In the genomic region with DNA sequence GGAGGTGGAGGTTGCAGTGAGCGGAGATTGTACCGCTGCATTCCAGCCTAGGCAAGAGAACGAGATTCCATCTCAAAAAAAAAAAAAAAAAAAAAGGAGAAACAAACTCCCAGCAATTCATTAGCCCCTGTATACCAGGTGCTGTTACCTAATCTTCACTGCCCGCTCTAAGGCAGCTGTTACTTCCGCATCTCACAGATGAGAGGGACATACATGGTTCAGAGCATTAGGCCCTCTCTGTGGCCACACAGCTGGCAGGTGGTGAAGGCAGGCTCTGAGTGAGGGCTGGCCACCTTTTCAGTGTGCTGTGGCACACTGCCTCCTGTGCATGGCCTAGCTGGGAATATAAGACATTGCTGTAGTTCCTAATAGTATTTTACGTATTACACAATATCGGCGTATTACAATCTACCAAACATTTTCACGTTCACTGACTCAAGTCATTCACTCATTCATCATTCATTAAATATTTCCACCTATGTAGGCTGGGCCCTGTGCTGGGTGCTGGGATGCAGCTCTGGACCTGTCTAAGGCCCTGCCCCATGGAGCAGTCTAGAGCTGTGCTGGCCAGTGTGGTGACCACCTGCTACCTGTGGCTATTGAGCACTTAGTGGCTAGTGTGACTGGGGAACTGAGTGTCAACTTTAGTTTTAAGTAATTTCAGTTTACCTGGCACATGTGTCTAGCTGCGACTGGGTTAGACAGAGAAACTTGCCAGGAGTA, we compare ENCODE assay signal across 24 cellular contexts. TPM values are rescaled to one million over a fixed set of nuclear protein-coding genes. Genes with fewer than 3 reads are reported as not detected.
DNase-seq lines count a peak whose midpoint lies in the region; ATAC-seq and TF ChIP-seq lines count a peak whose summit lies in the region.
"Had no signal": no experiment of that assay in that cellular context is flagged by ENCODE, and none has a peak within 500 bp of the region (broad histone marks: within the 10 kb centered on the region; RNA-seq: fewer than 3 reads in every experiment).

No MANE protein-coding gene starts in this region.

- no peaks in the 10 kb centered on the region for H3K9me3 Mint-ChIP-seq in activated naive CD8-positive, alpha-beta T cell treated with anti-CD3 and anti-CD28 coated beads, Interleukin-2, amount 50 U/mL, for 24 hours
- H3K9me3 Mint-ChIP-seq: mesothelial cell of epicardium; stimulated activated memory B cell treated with anti-CD40 and anti-IgM and Interleukin-4, amounts not matched to agents 10 μg/mL and 1 μg/mL and 100 μg/mL, for 72 hours; T-helper 1 cell treated with Interleukin-12 subunit alpha and Interleukin-12 subunit beta and Interleukin-4 antibody, amounts not matched to agents 30 μg/mL and 1 μg/mL, for 36 hours had no signal

- H3K27me3 Mint-ChIP-seq in activated naive CD8-positive, alpha-beta T cell treated with anti-CD3 and anti-CD28 coated beads, Interleukin-2, amount 50 U/mL, for 24 hours: no peaks in the 10 kb centered on the region
- H3K27me3 Mint-ChIP-seq: stimulated activated memory B cell treated with anti-CD40 and anti-IgM and Interleukin-4, amounts not matched to agents 10 μg/mL and 1 μg/mL and 100 μg/mL, for 72 hours had no signal

- no peaks in the 10 kb centered on the region for H3K36me3 Mint-ChIP-seq in activated naive CD8-positive, alpha-beta T cell treated with anti-CD3 and anti-CD28 coated beads, Interleukin-2, amount 50 U/mL, for 24 hours (ENCODE audit: low read depth)
- H3K36me3 Mint-ChIP-seq: stimulated activated memory B cell treated with anti-CD40 and anti-IgM and Interleukin-4, amounts not matched to agents 10 μg/mL and 1 μg/mL and 100 μg/mL, for 72 hours had no signal

- no peak overlapping the region for H3K4me3 Mint-ChIP-seq in activated naive CD8-positive, alpha-beta T cell treated with anti-CD3 and anti-CD28 coated beads, Interleukin-2, amount 50 U/mL, for 24 hours
- H3K4me3 Mint-ChIP-seq: mesothelial cell of epicardium; stimulated activated memory B cell treated with anti-CD40 and anti-IgM and Interleukin-4, amounts not matched to agents 10 μg/mL and 1 μg/mL and 100 μg/mL, for 72 hours; T-helper 1 cell treated with Interleukin-12 subunit alpha and Interleukin-12 subunit beta and Interleukin-4 antibody, amounts not matched to agents 30 μg/mL and 1 μg/mL, for 36 hours had no signal

- H3K4me3 ChIP-seq in right atrium auricular region (no peak overlapping the region), ovary (no peak overlapping the region)
- H3K4me3 ChIP-seq: PC-9, psoas muscle had no signal

- DNase-seq in right atrium auricular region (ENCODE audit: low spot score) (no peak), Right ventricle myocardium superior (no peak), NAMALWA (ENCODE audit: low spot score) (peak; percentile 26), ovary (no peak)
- DNase-seq in activated naive CD8-positive, alpha-beta T cell treated with anti-CD3 and anti-CD28 coated beads, Interleukin-2, amount 50 U/mL, for 24 hours: no peak
- no peak for DNase-seq in stimulated activated naive CD8-positive, alpha-beta T cell treated with anti-CD3 and anti-CD28 coated beads, Interleukin-15, Interleukin-2, amounts not matched to agents 100 U/mL and 50 U/mL, for 24 hours
- no peak for DNase-seq in stimulated activated CD4-positive, alpha-beta T cell treated with anti-CD3 and anti-CD28 coated beads, Interleukin-15, amount 100 ng/mL, for 24 hours
- DNase-seq: C1 segment of cervical spinal cord; central memory CD4-positive, alpha-beta T cell; cortex of kidney; effector memory CD4-positive, alpha-beta T cell; Kasumi-1; NCI-H1436; NCI-H2081; NCI-H526; occipital lobe; PC-9; psoas muscle had no signal

- peaks cover 27% of the 10 kb centered on the region for H3K4me1 Mint-ChIP-seq in activated naive CD8-positive, alpha-beta T cell treated with anti-CD3 and anti-CD28 coated beads, Interleukin-2, amount 50 U/mL, for 24 hours

- no peak for TF ChIP-seq POLR2A in ovary (IDR thresholded peaks at IDR 0.05)

- peak overlapping the region; percentile 77 for H3K27ac Mint-ChIP-seq in activated naive CD8-positive, alpha-beta T cell treated with anti-CD3 and anti-CD28 coated beads, Interleukin-2, amount 50 U/mL, for 24 hours
- H3K27ac Mint-ChIP-seq: mesothelial cell of epicardium; stimulated activated memory B cell treated with anti-CD40 and anti-IgM and Interleukin-4, amounts not matched to agents 10 μg/mL and 1 μg/mL and 100 μg/mL, for 72 hours; T-helper 1 cell treated with Interleukin-12 subunit alpha and Interleukin-12 subunit beta and Interleukin-4 antibody, amounts not matched to agents 30 μg/mL and 1 μg/mL, for 36 hours had no signal

- no peak for TF ChIP-seq EP300 in ovary (IDR thresholded peaks at IDR 0.05)

- ATAC-seq in Right ventricle myocardium superior (ENCODE audit: poor library complexity): no peak
- peak; percentile 8 for ATAC-seq in activated naive CD8-positive, alpha-beta T cell treated with anti-CD3 and anti-CD28 coated beads, Interleukin-2, amount 50 U/mL, for 24 hours
- ATAC-seq in stimulated activated naive CD8-positive, alpha-beta T cell treated with anti-CD3 and anti-CD28 coated beads, Interleukin-15, Interleukin-2, amounts not matched to agents 100 U/mL and 50 U/mL, for 24 hours: peak; percentile 17
- ATAC-seq in HG03460 (IDR thresholded peaks at IDR 0.05; ENCODE audit: unreplicated experiment): no peak
- ATAC-seq: psoas muscle; SK-N-SH treated with all-trans-retinoic acid at 6 μM for 48 hours; stimulated activated memory B cell treated with anti-CD40 and anti-IgM and Interleukin-4, amounts not matched to agents 10 μg/mL and 1 μg/mL and 100 μg/mL, for 72 hours had no signal

- TF ChIP-seq CTCF in right atrium auricular region (IDR thresholded peaks at IDR 0.05): no peak
- no peak for TF ChIP-seq CTCF in ovary (IDR thresholded peaks at IDR 0.05)

- WGBS in ovary, 3 donors: 94 to 95% (median 95%) methylated on average over 10 of the region's 10 CpGs

- peaks cover 24% of the 10 kb centered on the region for H3K36me3 ChIP-seq in right atrium auricular region
- H3K36me3 ChIP-seq in ovary: no peaks in the 10 kb centered on the region

- H3K27me3 ChIP-seq in right atrium auricular region: no peaks in the 10 kb centered on the region
- H3K27me3 ChIP-seq in ovary: no peaks in the 10 kb centered on the region

- H3K27ac ChIP-seq in right atrium auricular region (peak overlapping the region; percentile 79 to 83), ovary (no peak overlapping the region)
- H3K27ac ChIP-seq: epithelial cell of prostate, PC-9, psoas muscle had no signal

- H3K9me3 ChIP-seq in right atrium auricular region (no peaks in the 10 kb centered on the region), ovary (no peaks in the 10 kb centered on the region)
- H3K9me3 ChIP-seq: psoas muscle had no signal

- intact Hi-C loops in Right ventricle myocardium superior (cut with DNase I): no loop called here
- intact Hi-C loops in ovary (cut with DNase I): no loop called here

- H3K4me1 ChIP-seq in right atrium auricular region (peaks cover 0 to 36% of the 10 kb centered on the region in 2 donors), ovary (ENCODE audit: insufficient read depth) (peaks cover 10% of the 10 kb centered on the region)
- H3K4me1 ChIP-seq: psoas muscle had no signal

RNA-seq across cellular contexts. Expression of gene RGS3, which starts 35.8 kb away (rescaled TPM):
- total RNA-seq in right atrium auricular region (100 to 1,000 TPM; 112 to 184 TPM), Right ventricle myocardium superior (138 TPM), ovary (10 to 100 TPM in 6 of 7 donors, 1 to 10 TPM in 1; 6.1 to 49.3 (median 15.9) TPM)
- polyA plus RNA-seq in ovary: 10 to 100 TPM; 15.0 to 15.4 TPM

Comparison
In these comparisons a context has a peak if more than half of its experiments do, and no peak if none do; other contexts are left out.
1. H3K27ac ChIP-seq: peak in right atrium auricular region (2 of 2); none in ovary (0 of 2).
2. ATAC-seq: peak in activated naive CD8-positive, alpha-beta T cell treated with anti-CD3 and anti-CD28 coated beads, Interleukin-2, amount 50 U/mL, for 24 hours (single experiment) and stimulated activated naive CD8-positive, alpha-beta T cell treated with anti-CD3 and anti-CD28 coated beads, Interleukin-15, Interleukin-2, amounts not matched to agents 100 U/mL and 50 U/mL, for 24 hours (single experiment); none in Right ventricle myocardium superior (single experiment) and HG03460 (single experiment).